ENCODE assay signal across 1 cellular context in genomic region chr4:40931238-40931637, GRCh38.
TF ChIP-seq lines count a peak whose summit lies in the region.

No MANE protein-coding gene starts in this region.

TF ChIP-seq in H1, 55 proteins besides CTCF, POLR2A, EP300 and RAD21:
- TF ChIP-seq TAF7 (optimal IDR thresholded peaks at IDR 0.05; ENCODE audit: borderline replicate concordance, low read depth, low read length) (no peak), KDM5A (IDR thresholded peaks at IDR 0.05; ENCODE audit: low read length) (no peak), CHD2 (IDR thresholded peaks at IDR 0.05; ENCODE audit: low read length) (no peak), SP4 (IDR thresholded peaks at IDR 0.05; ENCODE audit: low read length) (no peak), TEAD4 (IDR thresholded peaks at IDR 0.05; ENCODE audit: low read depth, low read length) (no peak), KDM1A (IDR thresholded peaks at IDR 0.05; ENCODE audit: borderline replicate concordance, low read length) (no peak), GTF2F1 (IDR thresholded peaks at IDR 0.05; ENCODE audit: borderline replicate concordance, low read depth, low read length) (no peak), KDM4A (IDR thresholded peaks at IDR 0.05; ENCODE audit: low read depth, low read length, severe bottlenecking) (no peak), RNF2 (IDR thresholded peaks at IDR 0.05; ENCODE audit: borderline replicate concordance, low read depth, low read length, missing control alignments, poor library complexity, severe bottlenecking) (no peak), POU5F1 (IDR thresholded peaks at IDR 0.05; ENCODE audit: low read depth, low read length) (no peak), CHD7 (IDR thresholded peaks at IDR 0.05; ENCODE audit: insufficient replicate concordance, low read length) (no peak), SP2 (IDR thresholded peaks at IDR 0.05; ENCODE audit: low read length) (no peak)
